Comparison of ENCODE assay signal across 9 cellular contexts in genomic region chr12:5083955-5084849, GRCh38. TPM values are rescaled to one million over a fixed set of nuclear protein-coding genes. Genes with fewer than 3 reads are reported as not detected.
A peak's percentile ranks its signal among the peaks of the same experiment; 100 is the strongest.
DNase-seq lines count a peak whose midpoint lies in the region; ATAC-seq, FAIRE-seq and TF ChIP-seq lines count a peak whose summit lies in the region.
"Had no signal": no experiment of that assay in that cellular context is flagged by ENCODE, and none has a peak within 500 bp of the region (broad histone marks: within the 10 kb centered on the region; RNA-seq: fewer than 3 reads in every experiment).

No MANE protein-coding gene starts in this region.

- CTCF ChIA-PET in Calu3 (lab: Charles Lee) = interaction anchor here (0.6 to 0.7 kb wide), 3 partner anchors 51 to 792 kb away, joined by 3 to 5 read pairs (median 3); no protein-coding TSS in a partner anchor

- 61 to 67% methylated on average over 11 of the region's 11 CpGs for WGBS in lung, 2 donors

- H3K27me3 ChIP-seq in lung (ENCODE audit: control insufficient read depth, insufficient read depth) = no peaks in the 10 kb centered on the region

- TF ChIP-seq POLR2A in H54 (IDR thresholded peaks at IDR 0.05; ENCODE audit: low read depth, low read length) = no peak

- no peaks in the 10 kb centered on the region for H3K36me3 ChIP-seq in lung (ENCODE audit: control insufficient read depth in 2 of 2, insufficient read depth in 2 of 2, low read length in 2 of 2)

- H3K4me1 ChIP-seq in lung (ENCODE audit: control insufficient read depth in 2 of 2, insufficient read depth in 2 of 2, low read length in 2 of 2) = no peaks in the 10 kb centered on the region

- H3K4me3 ChIP-seq in coronary artery (no peak overlapping the region), lung (no peak overlapping the region)

- peak; percentile 42 for TF ChIP-seq CTCF in Calu3 (IDR thresholded peaks at IDR 0.05; ENCODE audit: unreplicated experiment)
- peak; percentile 58 for TF ChIP-seq CTCF in coronary artery (IDR thresholded peaks at IDR 0.05)
- peak; percentile 39 for TF ChIP-seq CTCF in lung (IDR thresholded peaks at IDR 0.05; ENCODE audit: control extremely low read depth, extremely low read depth)

- H3K9me3 Mint-ChIP-seq in Calu3 (ENCODE audit: low read depth, unreplicated experiment) = no peaks in the 10 kb centered on the region

- no peak overlapping the region for H3K4me3 Mint-ChIP-seq in Calu3 (ENCODE audit: low read depth, unreplicated experiment)

- intact Hi-C loops in Calu3 (cut with micrococcal nuclease; ENCODE audit: unreplicated experiment) = loop anchor here (1.0 to 2.0 kb wide), 2 partner anchors 62 to 229 kb away; no protein-coding TSS in a partner anchor

- ATAC-seq in lung (ENCODE audit: insufficient read depth, low FRiP score) (no peak), HG02623 (IDR thresholded peaks at IDR 0.05; ENCODE audit: unreplicated experiment) (no peak), HG03469 (IDR thresholded peaks at IDR 0.05; ENCODE audit: unreplicated experiment) (no peak)

- peaks cover 74% of the 10 kb centered on the region for H3K27me3 Mint-ChIP-seq in Calu3 (ENCODE audit: unreplicated experiment)

- DNase-seq in Calu3 (peak; percentile 47), HCEC 1CT (peak; percentile 11), NOMO-1 (lab: John Stamatoyannopoulos, UW; ENCODE audit: unreplicated experiment in 2 of 2) (peak; percentile 9 to 19), coronary artery (ENCODE audit: low spot score) (no peak), lung (ENCODE audit: low spot score) (no peak), H54 (ENCODE audit: insufficient read length, low spot score) (no peak)

- no peaks in the 10 kb centered on the region for H3K9me3 ChIP-seq in lung (ENCODE audit: control insufficient read depth in 2 of 2, insufficient read depth in 1 of 2, low read length in 1 of 2)

- H3K4me1 Mint-ChIP-seq in Calu3 (ENCODE audit: low read depth, unreplicated experiment) = no peaks in the 10 kb centered on the region

- no peak for FAIRE-seq in H54 (lab: Jason Lieb, UNC)

- BruUV-seq in Calu3 (replicated peaks; lab: Mats Ljungman, UMichigan) = no TSS peak

- no peak overlapping the region for H3K27ac Mint-ChIP-seq in Calu3 (ENCODE audit: unreplicated experiment)

- H3K27ac ChIP-seq in coronary artery (peak overlapping the region; percentile 19 to 87), lung (ENCODE audit: low read depth in 1 of 2, low read length in 1 of 2) (no peak overlapping the region)

- peaks cover 5% of the 10 kb centered on the region for H3K36me3 Mint-ChIP-seq in Calu3 (ENCODE audit: insufficient read depth, unreplicated experiment)

RNA-seq across cellular contexts. Expression of gene KCNA5, which starts 40.5 kb away (rescaled TPM):
- not detected in 2 replicates for total RNA-seq in Calu3 (2022)
- 1 to 10 TPM; 3.7 to 3.8 TPM for total RNA-seq in lung
- polyA plus RNA-seq in lung = 1 to 10 TPM in 1 of 2 donors, under 1 TPM in 1; 0.46 to 1.2 TPM
- total RNA-seq: T-helper 2 cell treated with Interferon-gamma antibody and Interleukin-4, amounts not matched to agents 100 ng/mL and 5 ng/mL, for 36 hours had no signal

Comparison
In these comparisons a context has a peak if more than half of its experiments do, and no peak if none do; other contexts are left out.
1. DNase-seq: peak in Calu3 (single experiment), HCEC 1CT (single experiment) and NOMO-1 (2 of 2); none in coronary artery (single experiment), lung (single experiment) and H54 (single experiment).
2. H3K27ac ChIP-seq: peak in coronary artery (2 of 2); none in lung (0 of 2).
3. Peak in every context shown above with its lines, with median percentiles within 50 percentile points of each other: CTCF ChIP-seq.